In the genomic region with DNA sequence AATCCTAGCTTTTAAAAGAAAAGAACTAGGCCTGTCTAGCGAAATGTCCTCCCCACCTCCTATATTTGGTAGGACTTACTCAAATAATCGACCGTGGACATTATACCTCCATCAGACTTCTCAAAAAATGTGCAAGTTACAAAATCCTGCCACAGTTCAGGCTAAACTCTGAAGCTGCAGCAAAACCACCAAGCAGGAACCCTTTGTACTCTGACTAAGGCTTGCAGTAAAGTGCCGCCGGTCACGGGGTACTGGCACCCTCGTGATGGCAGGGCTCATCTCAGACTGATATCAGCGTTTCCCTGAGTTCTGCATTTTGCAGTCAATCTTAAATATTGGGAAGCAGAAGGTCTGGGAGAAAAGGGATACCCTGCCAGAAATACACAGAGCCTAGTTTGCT, we compare ENCODE assay signal across 8 cellular contexts. TPM values are rescaled to one million over a fixed set of nuclear protein-coding genes. Genes with fewer than 3 reads are reported as not detected.
A peak's percentile ranks its signal among the peaks of the same experiment; 100 is the strongest.
DNase-seq lines count a peak whose midpoint lies in the region; ATAC-seq and TF ChIP-seq lines count a peak whose summit lies in the region.

No MANE protein-coding gene starts in this region.

- intact Hi-C loops in lower lobe of right lung (cut with DNase I), result no loop called here
- intact Hi-C loops in A673 (cut with micrococcal nuclease; ENCODE audit: unreplicated experiment), result no loop called here

- H3K9me3 ChIP-seq in lower lobe of right lung (no peaks in the 10 kb centered on the region), A673 (ENCODE audit: low read depth, low read length, poor library complexity, severe bottlenecking) (no peaks in the 10 kb centered on the region)

- TF ChIP-seq CTCF in lower lobe of right lung (IDR thresholded peaks at IDR 0.05) (no peak), A673 (conservative IDR thresholded peaks at IDR 0.05; ENCODE audit: low read depth, low read length) (no peak)

- peak overlapping the region; percentile 28 for H3K27ac ChIP-seq in lower lobe of right lung
- no peak overlapping the region for H3K27ac ChIP-seq in A673 (ENCODE audit: low read depth, low read length, poor library complexity, severe bottlenecking)

- H3K27me3 ChIP-seq in lower lobe of right lung (ENCODE audit: low read depth), result no peaks in the 10 kb centered on the region
- H3K27me3 ChIP-seq in A673 (replicated peaks; ENCODE audit: insufficient read depth, low read depth, low read length, poor library complexity), result no peaks in the 10 kb centered on the region

- H3K4me1 ChIP-seq in lower lobe of right lung, result peaks cover 68% of the 10 kb centered on the region
- H3K4me1 ChIP-seq in A673 (ENCODE audit: insufficient read depth, low read length, poor library complexity, severe bottlenecking), result peaks cover 34% of the 10 kb centered on the region

- CTCF ChIA-PET in A673 (lab: Charles Lee), result no interaction called here

- BruUV-seq in A673 (replicated peaks; lab: Mats Ljungman, UMichigan), result no TSS peak

- ATAC-seq in lower lobe of right lung, result peak; percentile 79 to 90

- H3K36me3 ChIP-seq in lower lobe of right lung (peaks cover 38% of the 10 kb centered on the region), A673 (ENCODE audit: insufficient read depth, low read length, poor library complexity, severe bottlenecking) (peaks cover 12% of the 10 kb centered on the region)

- POLR2A ChIA-PET in A673 (lab: Charles Lee; ENCODE audit: low non-redundant PET), result no interaction called here

- DNase-seq in activated CD8-positive, alpha-beta memory T cell treated with anti-CD3 and anti-CD28 coated beads for 24 hours, result peak; percentile 65
- no peak for DNase-seq in activated CD8-positive, alpha-beta memory T cell treated with anti-CD3 and anti-CD28 coated beads, Interleukin-2, amount 50 U/mL, for 48 hours
- DNase-seq in amygdala (lab: John Stamatoyannopoulos, UW) (peak in 54 of 56 donors; percentile 24 to 92 (median 76)), lower lobe of right lung (peak; percentile 85), A673 (ENCODE audit: low spot score) (no peak), NCI-H1105 treated with DMSO at 0.1 percent for 48 hours (lab: John Stamatoyannopoulos, UW) (no peak), iPS-NIHi7 (ENCODE audit: extremely low spot score) (no peak)
- peak; percentile 36 to 69 (median 56) for DNase-seq in stimulated activated naive CD4-positive, alpha-beta T cell (lab: John Stamatoyannopoulos, UW)

- H3K4me3 ChIP-seq in lower lobe of right lung (peak overlapping the region; percentile 30), A673 (ENCODE audit: low read depth, low read length, poor library complexity, severe bottlenecking) (no peak overlapping the region)

RNA-seq across cellular contexts. Expression of gene SLC11A2, which starts 17.1 kb away (rescaled TPM):
- 102 TPM for total RNA-seq in lower lobe of right lung
- total RNA-seq in A673 (2021), result 33.9 and 47.6 TPM in 2 replicates

RNA-seq across cellular contexts. Expression of gene LETMD1, which starts 39.1 kb away (rescaled TPM):
- 69.6 TPM for total RNA-seq in lower lobe of right lung
- total RNA-seq in A673 (2021), result 60.3 and 63.7 TPM in 2 replicates

RNA-seq across cellular contexts. Expression of gene HIGD1C, which starts 56.7 kb away (rescaled TPM):
- total RNA-seq in lower lobe of right lung, result not detected
- total RNA-seq in A673 (2021), result not detected in 2 replicates

Comparison
In these comparisons a context has a peak if more than half of its experiments do, and no peak if none do; other contexts are left out.
1. DNase-seq: peak in activated CD8-positive, alpha-beta memory T cell treated with anti-CD3 and anti-CD28 coated beads for 24 hours (single experiment), amygdala (54 of 56), lower lobe of right lung (single experiment) and stimulated activated naive CD4-positive, alpha-beta T cell (6 of 6); none in activated CD8-positive, alpha-beta memory T cell treated with anti-CD3 and anti-CD28 coated beads, Interleukin-2, amount 50 U/mL, for 48 hours (single experiment), A673 (single experiment), NCI-H1105 treated with DMSO at 0.1 percent for 48 hours (single experiment) and iPS-NIHi7 (single experiment).